4 cellular contexts compared by ENCODE assay signal in genomic region chr5:145685417-145685816, GRCh38.
"Had no signal": no experiment of that assay in that cellular context is flagged by ENCODE, and none has a peak within 500 bp of the region (broad histone marks: within the 10 kb centered on the region; RNA-seq: fewer than 3 reads in every experiment).

No MANE protein-coding gene starts in this region.

- ATAC-seq: GM23338 had no signal

- H3K4me3 Mint-ChIP-seq: GM23338, H9 had no signal

- H3K4me3 ChIP-seq: GM23338 had no signal

- H3K9me3 Mint-ChIP-seq: GM23338, H9 had no signal

- H3K27ac Mint-ChIP-seq: GM23338, H9 had no signal

- DNase-seq: H9, HCEC 1CT, IMR-90 had no signal
